ENCODE assay signal across 21 cellular contexts in the genomic region with DNA sequence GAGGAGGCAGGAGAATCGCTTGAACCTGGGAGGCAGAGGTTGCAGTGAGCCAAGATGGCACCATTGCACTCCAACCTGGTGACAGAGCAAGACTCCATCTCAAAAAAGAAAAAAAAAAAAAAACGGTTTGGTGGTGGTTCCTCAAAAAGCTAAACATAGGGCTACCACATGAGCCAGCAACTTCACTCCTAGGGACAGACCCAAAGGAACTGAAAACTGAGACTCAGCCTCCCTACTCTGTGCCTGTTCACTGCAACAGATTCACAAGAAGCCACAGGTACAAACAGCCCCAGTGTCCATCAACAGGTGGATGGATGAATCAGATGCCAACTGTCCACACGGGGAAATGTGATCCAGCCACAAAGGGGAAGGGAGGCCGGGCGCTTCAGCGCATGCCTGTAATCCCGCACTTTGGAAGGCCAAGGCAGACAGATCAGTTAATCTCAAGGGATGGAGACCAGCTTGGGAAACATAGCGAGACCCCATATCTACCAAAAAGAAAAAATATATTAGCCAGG.
"Had no signal": no experiment of that assay in that cellular context is flagged by ENCODE, and none has a peak within 500 bp of the region (broad histone marks: within the 10 kb centered on the region; RNA-seq: fewer than 3 reads in every experiment).

No MANE protein-coding gene starts in this region.

- H3K36me3 Mint-ChIP-seq: natural killer cell treated with Interleukin-12 subunit alpha and Interleukin-12 subunit beta and Interleukin-15 and Interleukin-18, amount 100 ng/mL, for 72 hours had no signal

- H3K27ac Mint-ChIP-seq: activated naive CD8-positive, alpha-beta T cell; natural killer cell treated with Interleukin-12 subunit alpha and Interleukin-12 subunit beta and Interleukin-15 and Interleukin-18, amount 100 ng/mL, for 72 hours; stimulated activated naive CD8-positive, alpha-beta T cell treated with anti-CD3 and anti-CD28 coated beads, Interleukin-15, Interleukin-2, amounts not matched to agents 100 ng/mL and 50 ng/mL, for 24 hours had no signal

- H3K4me1 ChIP-seq: uterus had no signal

- H3K4me3 ChIP-seq: left lung, lung, spleen, thoracic aorta, uterus had no signal

- H3K27me3 ChIP-seq: brain microvascular endothelial cell, left lung, spleen, uterus had no signal

- H3K27me3 Mint-ChIP-seq: activated naive CD8-positive, alpha-beta T cell; natural killer cell treated with Interleukin-12 subunit alpha and Interleukin-12 subunit beta and Interleukin-15 and Interleukin-18, amount 100 ng/mL, for 72 hours; stimulated activated naive CD8-positive, alpha-beta T cell treated with anti-CD3 and anti-CD28 coated beads, Interleukin-15, Interleukin-2, amounts not matched to agents 100 ng/mL and 50 ng/mL, for 24 hours had no signal

- DNase-seq: activated CD4-positive, alpha-beta T cell treated with anti-CD3 and anti-CD28 coated beads for 4 hours; activated CD4-positive, alpha-beta T cell treated with anti-CD3 and anti-CD28 coated beads, Interleukin-2, amount 50 U/mL, for 4 hours; activated CD8-positive, alpha-beta memory T cell treated with anti-CD3 and anti-CD28 coated beads for 24 hours; activated effector memory CD4-positive, alpha-beta T cell treated with Interleukin-2 at 50 U/mL for 16 hours; activated naive CD4-positive, alpha-beta T cell treated with Interleukin-2 at 50 U/mL for 16 hours; brain microvascular endothelial cell; left lung; mesendoderm; posterior cingulate gyrus; right cardiac atrium; spleen; stimulated activated CD4-positive, alpha-beta T cell treated with anti-CD3 and anti-CD28 coated beads, Interleukin-2, amount 100 ng/mL, for 48 hours; trophoblast cell; uterus had no signal

- H3K9me3 ChIP-seq: left lung, spleen, thoracic aorta, uterus had no signal

- ATAC-seq: left lung; natural killer cell treated with Interleukin-12 subunit alpha and Interleukin-12 subunit beta and Interleukin-15 and Interleukin-18, amount 100 ng/mL, for 72 hours; right cardiac atrium had no signal

- H3K9me3 Mint-ChIP-seq: natural killer cell treated with Interleukin-12 subunit alpha and Interleukin-12 subunit beta and Interleukin-15 and Interleukin-18, amount 100 ng/mL, for 72 hours; stimulated activated naive CD8-positive, alpha-beta T cell treated with anti-CD3 and anti-CD28 coated beads, Interleukin-15, Interleukin-2, amounts not matched to agents 100 ng/mL and 50 ng/mL, for 24 hours had no signal

- H3K4me3 Mint-ChIP-seq: activated naive CD8-positive, alpha-beta T cell; natural killer cell treated with Interleukin-12 subunit alpha and Interleukin-12 subunit beta and Interleukin-15 and Interleukin-18, amount 100 ng/mL, for 72 hours; stimulated activated naive CD8-positive, alpha-beta T cell treated with anti-CD3 and anti-CD28 coated beads, Interleukin-15, Interleukin-2, amounts not matched to agents 100 ng/mL and 50 ng/mL, for 24 hours had no signal

- H3K27ac ChIP-seq: brain microvascular endothelial cell, epithelial cell of prostate, left lung, spleen, thoracic aorta, uterus, VCaP had no signal

- H3K36me3 ChIP-seq: uterus had no signal
